In the genomic region with DNA sequence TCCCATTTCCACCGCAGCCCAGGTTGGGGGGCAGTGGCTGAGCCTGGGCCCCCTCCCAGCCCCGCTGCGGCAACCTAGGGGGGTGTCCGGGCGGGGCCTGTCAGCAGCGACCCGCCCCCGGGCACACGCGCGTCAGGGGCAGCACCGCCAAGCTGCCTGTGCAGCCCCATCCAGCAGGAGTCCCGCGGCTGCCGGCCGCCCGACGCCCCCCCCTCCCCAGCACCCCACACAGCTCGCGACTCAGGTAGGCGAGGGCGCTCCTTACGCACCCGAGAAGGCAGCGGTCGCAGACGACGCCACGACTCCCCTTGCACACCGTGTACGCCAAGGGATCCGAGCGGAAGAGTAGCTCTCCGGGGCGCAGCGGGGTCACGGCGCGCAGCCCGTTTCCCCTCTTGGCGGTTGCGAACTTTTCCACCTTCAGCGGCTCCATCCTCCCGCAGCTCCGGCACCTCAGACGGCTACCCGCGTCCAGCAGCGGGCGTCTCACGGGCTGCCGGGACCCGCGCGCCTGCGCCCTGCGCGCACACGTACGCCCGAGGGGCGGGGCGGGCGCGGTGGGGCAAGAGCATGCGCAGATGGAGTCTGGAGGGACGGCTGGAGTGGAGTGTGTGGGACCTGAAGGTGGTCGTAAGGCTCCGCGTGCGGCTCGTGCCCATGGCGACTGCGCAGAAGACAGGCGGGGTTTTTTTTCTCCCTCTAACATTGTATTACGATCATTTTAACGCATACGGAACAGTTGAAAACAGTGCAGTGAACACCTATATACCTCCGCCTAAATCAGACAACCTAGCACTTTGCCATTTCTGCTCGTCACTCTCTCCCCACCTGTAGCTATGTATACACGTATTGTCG, we compare ENCODE assay signal across 8 cellular contexts. TPM values are rescaled to one million over a fixed set of nuclear protein-coding genes. Genes with fewer than 3 reads are reported as not detected.
A peak's percentile ranks its signal among the peaks of the same experiment; 100 is the strongest.
DNase-seq lines count a peak whose midpoint lies in the region; ATAC-seq and TF ChIP-seq lines count a peak whose summit lies in the region.

A gene (minus strand): TSS at position 495 of the 855 bp plus-strand sequence.

- H3K36me3 ChIP-seq in GM23338 (ENCODE audit: insufficient read depth) = no peaks in the 10 kb centered on the region; the same call in 1 of the 2 replicates
- H3K36me3 ChIP-seq in RWPE2 (ENCODE audit: low read depth) = no peaks in the 10 kb centered on the region
- no peaks in the 10 kb centered on the region for H3K36me3 ChIP-seq in neutrophil

- ATAC-seq in GM23338 (peak; percentile 88), RWPE2 (ENCODE audit: low read depth) (peak; percentile 79)

- peak within 1 kb of the TSS; percentile 98 for H2AFZ ChIP-seq in GM23338

- H3K27ac Mint-ChIP-seq in GM23338 = peak within 1 kb of the TSS; percentile 94

- TF ChIP-seq CTCF in GM23338 (conservative IDR thresholded peaks at IDR 0.05; ENCODE audit: low read depth in 2 of 2) (no peak), RWPE2 (IDR thresholded peaks at IDR 0.05; ENCODE audit: poor library complexity, severe bottlenecking) (peak; percentile 9), neutrophil (IDR thresholded peaks at IDR 0.05) (no peak)

- DNase-seq in ELF-1 (ENCODE audit: low read depth, low spot score) (peak; percentile 90), GM23338 (ENCODE audit: low spot score) (peak; percentile 91), Kasumi-1 (lab: John Stamatoyannopoulos, UW) (peak; percentile 77 to 85), RWPE2 (ENCODE audit: low spot score) (no peak), foreskin melanocyte (peak; percentile 48), substantia nigra (lab: John Stamatoyannopoulos, UW) (peak in 46 of 49 donors; percentile 14 to 85 (median 68))
- peak; percentile 73 for DNase-seq in activated effector memory CD4-positive, alpha-beta T cell treated with Interleukin-2 at 50 U/mL for 16 hours

- H3K4me1 ChIP-seq in GM23338 (ENCODE audit: insufficient read depth) = peaks cover 7% of the 10 kb centered on the region
- H3K4me1 ChIP-seq in RWPE2 (ENCODE audit: insufficient read depth, poor library complexity, severe bottlenecking) = peaks cover 9% of the 10 kb centered on the region
- H3K4me1 ChIP-seq in neutrophil (ENCODE audit: control insufficient read depth in 1 of 2, insufficient read depth in 1 of 2, low read depth in 1 of 2, low read length in 1 of 2) = peaks cover 6 to 14% of the 10 kb centered on the region in 2 experiments

- peaks cover 6% of the 10 kb centered on the region; the same call in 1 of the 3 replicates for H3K9me3 Mint-ChIP-seq in GM23338

- H3K9me3 ChIP-seq in RWPE2 (ENCODE audit: severe bottlenecking) (no peaks in the 10 kb centered on the region), neutrophil (no peaks in the 10 kb centered on the region)

- H3K9me2 ChIP-seq in GM23338 (ENCODE audit: insufficient read depth) = no peaks in the 10 kb centered on the region

- H3K79me2 ChIP-seq in GM23338 (replicated peaks; ENCODE audit: insufficient read depth) = peaks cover 27% of the 10 kb centered on the region

- H3K4me2 ChIP-seq in GM23338 = peak within 1 kb of the TSS; percentile 88

- no peaks in the 10 kb centered on the region for H3F3A ChIP-seq in GM23338 (replicated peaks; ENCODE audit: low read depth)

- H3K4me3 Mint-ChIP-seq in GM23338 = peak within 1 kb of the TSS; percentile 94

- peaks cover 15% of the 10 kb centered on the region for H3K27me3 Mint-ChIP-seq in GM23338 (ENCODE audit: insufficient read depth, low read depth, poor library complexity)

- H4K20me1 ChIP-seq in GM23338 (replicated peaks; ENCODE audit: insufficient read depth) = 0 out of 2 replicates have a peak, but pooled peaks cover 4% of the 10 kb centered on the region

- H3K27me3 ChIP-seq in GM23338 (ENCODE audit: insufficient read depth) (peaks cover 5% of the 10 kb centered on the region; the same call in 1 of the 2 replicates), RWPE2 (ENCODE audit: insufficient read depth, poor library complexity, severe bottlenecking) (no peaks in the 10 kb centered on the region), neutrophil (peaks cover 6% of the 10 kb centered on the region)

- no peaks in the 10 kb centered on the region; the same call in 2 of the 3 replicates for H3K36me3 Mint-ChIP-seq in GM23338 (ENCODE audit: low read depth)

- H3K4me3 ChIP-seq in GM23338 (peak within 1 kb of the TSS; percentile 80), RWPE2 (ENCODE audit: severe bottlenecking) (peak within 1 kb of the TSS; percentile 69), neutrophil (ENCODE audit: low read depth in 1 of 2, low read length in 1 of 2) (peak within 1 kb of the TSS; percentile 79 to 83)

- peaks cover 13% of the 10 kb centered on the region for H3K4me1 Mint-ChIP-seq in GM23338

- H3K27ac ChIP-seq in GM23338 (ENCODE audit: low read depth) (no peak within 1 kb of the TSS), RWPE2 (ENCODE audit: poor library complexity, severe bottlenecking) (no peak within 1 kb of the TSS), neutrophil (peak within 1 kb of the TSS; percentile 54), substantia nigra (ENCODE audit: low read depth, low read length, poor library complexity, severe bottlenecking) (peak within 1 kb of the TSS; percentile 45)

TF ChIP-seq in GM23338, 12 proteins besides CTCF, POLR2A, EP300 and RAD21:
- TF ChIP-seq, protein P1, sequence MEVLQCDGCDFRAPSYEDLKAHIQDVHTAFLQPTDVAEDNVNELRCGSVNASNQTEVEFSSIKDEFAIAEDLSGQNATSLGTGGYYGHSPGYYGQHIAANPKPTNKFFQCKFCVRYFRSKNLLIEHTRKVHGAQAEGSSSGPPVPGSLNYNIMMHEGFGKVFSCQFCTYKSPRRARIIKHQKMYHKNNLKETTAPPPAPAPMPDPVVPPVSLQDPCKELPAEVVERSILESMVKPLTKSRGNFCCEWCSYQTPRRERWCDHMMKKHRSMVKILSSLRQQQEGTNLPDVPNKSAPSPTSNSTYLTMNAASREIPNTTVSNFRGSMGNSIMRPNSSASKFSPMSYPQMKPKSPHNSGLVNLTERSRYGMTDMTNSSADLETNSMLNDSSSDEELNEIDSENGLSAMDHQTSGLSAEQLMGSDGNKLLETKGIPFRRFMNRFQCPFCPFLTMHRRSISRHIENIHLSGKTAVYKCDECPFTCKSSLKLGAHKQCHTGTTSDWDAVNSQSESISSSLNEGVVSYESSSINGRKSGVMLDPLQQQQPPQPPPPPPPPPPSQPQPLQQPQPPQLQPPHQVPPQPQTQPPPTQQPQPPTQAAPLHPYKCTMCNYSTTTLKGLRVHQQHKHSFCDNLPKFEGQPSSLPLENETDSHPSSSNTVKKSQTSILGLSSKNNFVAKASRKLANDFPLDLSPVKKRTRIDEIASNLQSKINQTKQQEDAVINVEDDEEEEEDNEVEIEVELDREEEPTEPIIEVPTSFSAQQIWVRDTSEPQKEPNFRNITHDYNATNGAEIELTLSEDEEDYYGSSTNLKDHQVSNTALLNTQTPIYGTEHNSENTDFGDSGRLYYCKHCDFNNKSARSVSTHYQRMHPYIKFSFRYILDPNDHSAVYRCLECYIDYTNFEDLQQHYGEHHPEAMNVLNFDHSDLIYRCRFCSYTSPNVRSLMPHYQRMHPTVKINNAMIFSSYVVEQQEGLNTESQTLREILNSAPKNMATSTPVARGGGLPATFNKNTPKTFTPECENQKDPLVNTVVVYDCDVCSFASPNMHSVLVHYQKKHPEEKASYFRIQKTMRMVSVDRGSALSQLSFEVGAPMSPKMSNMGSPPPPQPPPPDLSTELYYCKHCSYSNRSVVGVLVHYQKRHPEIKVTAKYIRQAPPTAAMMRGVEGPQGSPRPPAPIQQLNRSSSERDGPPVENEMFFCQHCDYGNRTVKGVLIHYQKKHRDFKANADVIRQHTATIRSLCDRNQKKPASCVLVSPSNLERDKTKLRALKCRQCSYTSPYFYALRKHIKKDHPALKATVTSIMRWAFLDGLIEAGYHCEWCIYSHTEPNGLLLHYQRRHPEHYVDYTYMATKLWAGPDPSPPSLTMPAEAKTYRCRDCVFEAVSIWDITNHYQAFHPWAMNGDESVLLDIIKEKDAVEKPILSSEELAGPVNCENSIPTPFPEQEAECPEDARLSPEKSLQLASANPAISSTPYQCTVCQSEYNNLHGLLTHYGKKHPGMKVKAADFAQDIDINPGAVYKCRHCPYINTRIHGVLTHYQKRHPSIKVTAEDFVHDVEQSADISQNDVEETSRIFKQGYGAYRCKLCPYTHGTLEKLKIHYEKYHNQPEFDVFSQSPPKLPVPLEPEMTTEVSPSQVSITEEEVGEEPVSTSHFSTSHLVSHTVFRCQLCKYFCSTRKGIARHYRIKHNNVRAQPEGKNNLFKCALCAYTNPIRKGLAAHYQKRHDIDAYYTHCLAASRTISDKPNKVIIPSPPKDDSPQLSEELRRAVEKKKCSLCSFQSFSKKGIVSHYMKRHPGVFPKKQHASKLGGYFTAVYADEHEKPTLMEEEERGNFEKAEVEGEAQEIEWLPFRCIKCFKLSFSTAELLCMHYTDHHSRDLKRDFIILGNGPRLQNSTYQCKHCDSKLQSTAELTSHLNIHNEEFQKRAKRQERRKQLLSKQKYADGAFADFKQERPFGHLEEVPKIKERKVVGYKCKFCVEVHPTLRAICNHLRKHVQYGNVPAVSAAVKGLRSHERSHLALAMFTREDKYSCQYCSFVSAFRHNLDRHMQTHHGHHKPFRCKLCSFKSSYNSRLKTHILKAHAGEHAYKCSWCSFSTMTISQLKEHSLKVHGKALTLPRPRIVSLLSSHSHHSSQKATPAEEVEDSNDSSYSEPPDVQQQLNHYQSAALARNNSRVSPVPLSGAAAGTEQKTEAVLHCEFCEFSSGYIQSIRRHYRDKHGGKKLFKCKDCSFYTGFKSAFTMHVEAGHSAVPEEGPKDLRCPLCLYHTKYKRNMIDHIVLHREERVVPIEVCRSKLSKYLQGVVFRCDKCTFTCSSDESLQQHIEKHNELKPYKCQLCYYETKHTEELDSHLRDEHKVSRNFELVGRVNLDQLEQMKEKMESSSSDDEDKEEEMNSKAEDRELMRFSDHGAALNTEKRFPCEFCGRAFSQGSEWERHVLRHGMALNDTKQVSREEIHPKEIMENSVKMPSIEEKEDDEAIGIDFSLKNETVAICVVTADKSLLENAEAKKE (CRISPR knock-in tag; IDR thresholded peaks at IDR 0.05) = no peak
- TF ChIP-seq, protein P2, sequence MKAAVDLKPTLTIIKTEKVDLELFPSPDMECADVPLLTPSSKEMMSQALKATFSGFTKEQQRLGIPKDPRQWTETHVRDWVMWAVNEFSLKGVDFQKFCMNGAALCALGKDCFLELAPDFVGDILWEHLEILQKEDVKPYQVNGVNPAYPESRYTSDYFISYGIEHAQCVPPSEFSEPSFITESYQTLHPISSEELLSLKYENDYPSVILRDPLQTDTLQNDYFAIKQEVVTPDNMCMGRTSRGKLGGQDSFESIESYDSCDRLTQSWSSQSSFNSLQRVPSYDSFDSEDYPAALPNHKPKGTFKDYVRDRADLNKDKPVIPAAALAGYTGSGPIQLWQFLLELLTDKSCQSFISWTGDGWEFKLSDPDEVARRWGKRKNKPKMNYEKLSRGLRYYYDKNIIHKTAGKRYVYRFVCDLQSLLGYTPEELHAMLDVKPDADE (IDR thresholded peaks at IDR 0.05) = peak; percentile 7; the same call in 1 of the 2 replicates
- TF ChIP-seq POLR2AphosphoS5 (IDR thresholded peaks at IDR 0.05; ENCODE audit: low read depth) = peak; percentile 82

RNA-seq across cellular contexts. Expression of the gene that starts here (rescaled TPM):
- 31.7 and 34.4 TPM in 2 replicates for total RNA-seq in GM23338 (2014; rRNA removed; shearing (Covaris generic))
- 31.8 and 34.1 TPM in 2 replicates for polyA plus RNA-seq in GM23338 (2016; fragmentation: Nextera tagmentation; extraction: Ambion mirVana)

Comparison
In these comparisons a context has a peak if more than half of its experiments do, and no peak if none do; other contexts are left out.
1. H3K27ac ChIP-seq: peak in neutrophil (single experiment) and substantia nigra (single experiment); none in GM23338 (single experiment) and RWPE2 (single experiment).
2. Peak in every context shown above with its lines, with median percentiles within 50 percentile points of each other: H3K4me3 ChIP-seq.